19 cellular contexts compared by ENCODE assay signal in genomic region chr3:70179111-70179510, GRCh38.
DNase-seq lines count a peak whose midpoint lies in the region; ATAC-seq and TF ChIP-seq lines count a peak whose summit lies in the region.
"Had no signal": no experiment of that assay in that cellular context is flagged by ENCODE, and none has a peak within 500 bp of the region (broad histone marks: within the 10 kb centered on the region; RNA-seq: fewer than 3 reads in every experiment).

No MANE protein-coding gene starts in this region.

- DNase-seq in medulla oblongata (ENCODE audit: extremely low spot score) (peak; percentile 38), NCI-H1417 (lab: John Stamatoyannopoulos, UW) (no peak), NCI-H2107 treated with DMSO at 0.1 percent for 48 hours (lab: John Stamatoyannopoulos, UW; ENCODE audit: unreplicated experiment) (no peak), mesenteric fat pad (ENCODE audit: low spot score) (no peak)
- DNase-seq: activated CD8-positive, alpha-beta memory T cell treated with anti-CD3 and anti-CD28 coated beads, Interleukin-2, amount 50 U/mL, for 48 hours; activated naive CD4-positive, alpha-beta T cell treated with anti-CD3 and anti-CD28 coated beads, Interleukin-2, amount 50 U/mL, for 16 hours; DMS 273 treated with DMSO at 0.1 percent for 48 hours; GM23248; kidney; NCI-H2107; NCI-H69; occipital lobe; stimulated activated CD4-positive, alpha-beta T cell treated with anti-CD3 and anti-CD28 coated beads, Interleukin-4, amount 100 ng/mL, for 24 hours; T-helper 1 cell; transverse colon had no signal

- no peak for TF ChIP-seq POLR2A in GM18505 (IDR thresholded peaks at IDR 0.05; ENCODE audit: borderline replicate concordance, extremely low read depth, insufficient read depth, insufficient read length)

- ATAC-seq in GM18505 (IDR thresholded peaks at IDR 0.05; ENCODE audit: unreplicated experiment) (peak; percentile 73), GM21717 (IDR thresholded peaks at IDR 0.05; ENCODE audit: unreplicated experiment) (peak; percentile 63), HG03432 (IDR thresholded peaks at IDR 0.05; ENCODE audit: unreplicated experiment) (peak; percentile 53), GM21619 (IDR thresholded peaks at IDR 0.05; ENCODE audit: unreplicated experiment) (no peak)
